In the genomic region with DNA sequence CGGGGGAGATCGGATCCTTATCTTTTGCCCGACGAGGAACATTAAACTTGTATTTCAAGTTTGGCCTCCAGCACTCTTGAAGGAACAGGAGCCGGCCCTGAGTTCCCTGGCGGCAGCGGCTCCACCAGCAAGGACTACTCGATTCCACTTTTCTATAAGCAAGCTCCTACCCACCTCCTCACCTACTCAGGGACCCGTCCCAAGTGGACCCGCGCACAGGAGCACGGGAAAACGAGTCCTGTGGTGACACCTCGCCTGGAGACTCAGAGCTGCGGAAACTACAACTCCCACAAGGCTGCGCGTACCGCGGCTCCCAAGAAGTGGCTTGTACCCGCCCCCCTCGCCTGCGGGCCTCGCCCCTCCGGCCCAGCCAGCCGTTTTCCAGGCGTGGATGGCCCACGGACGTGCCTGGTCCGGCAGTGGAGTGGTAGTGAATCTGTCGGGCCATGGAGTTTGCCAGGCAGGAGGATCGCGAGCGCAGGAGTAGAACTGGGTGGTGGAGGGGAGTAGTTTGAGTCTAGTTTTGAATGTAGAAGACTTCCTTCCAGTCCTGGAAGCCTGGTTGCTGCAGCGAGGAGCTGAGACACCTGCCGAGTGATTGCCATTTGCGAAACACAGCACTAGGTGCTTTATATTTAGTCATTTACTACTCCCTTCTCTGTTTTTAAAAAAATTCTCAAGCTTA, we compare ENCODE assay signal across 8 cellular contexts. TPM values are rescaled to one million over a fixed set of nuclear protein-coding genes. Genes with fewer than 3 reads are reported as not detected.
DNase-seq lines count a peak whose midpoint lies in the region; ATAC-seq, FAIRE-seq and TF ChIP-seq lines count a peak whose summit lies in the region.

ACP6 (minus strand) TSS at position 206 of the 685 bp plus-strand sequence. CDS start 476 bp downstream, outside the sequence.

- H3K27ac ChIP-seq in BLaER1 treated with 17β-estradiol and CSF1 and Interleukin-3, amounts not matched to agents 10 nM and 100 nM = peak within 1 kb of the TSS in 10 of 11 experiments; percentile 9 to 55 (median 41); a peak in 15 of 22 replicates
- peak within 1 kb of the TSS; percentile 77 for H3K27ac ChIP-seq in HepG2 (ENCODE audit: extremely low read length, insufficient read depth, low read length)

- no peak for TF ChIP-seq EP300 in HepG2 (IDR thresholded peaks at IDR 0.05; ENCODE audit: low read depth in 2 of 2, low read length in 2 of 2)
- TF ChIP-seq EP300 in HepG2 (CRISPR knock-in tag; IDR thresholded peaks at IDR 0.05; ENCODE audit: borderline replicate concordance) = no peak

- peak; percentile 89 for ATAC-seq in GM19351 (IDR thresholded peaks at IDR 0.05; ENCODE audit: unreplicated experiment)
- peak; percentile 89 for ATAC-seq in HG03520 (IDR thresholded peaks at IDR 0.05; ENCODE audit: unreplicated experiment)
- peak; percentile 98 for ATAC-seq in HepG2

- peak; percentile 23; the same call in 1 of the 2 replicates for TF ChIP-seq CTCF in HepG2 (CRISPR knock-in tag; IDR thresholded peaks at IDR 0.05)

- H4K20me1 ChIP-seq in BLaER1 treated with 17β-estradiol and CSF1 and Interleukin-3, amounts not matched to agents 10 nM and 100 nM = no peaks in the 10 kb centered on the region
- no peaks in the 10 kb centered on the region for H4K20me1 ChIP-seq in HepG2 (ENCODE audit: insufficient read depth, low read length)

- BruUV-seq in HepG2 (replicated peaks; lab: Mats Ljungman, UMichigan) = TSS peak; percentile 70

- intact Hi-C loops in HepG2 (cut with micrococcal nuclease; ENCODE audit: unreplicated experiment) = no loop called here

- no peaks in the 10 kb centered on the region for H3K27me3 ChIP-seq in BLaER1 treated with 17β-estradiol and CSF1 and Interleukin-3, amounts not matched to agents 10 nM and 100 nM
- H3K27me3 ChIP-seq in HepG2 (ENCODE audit: control insufficient read depth in 1 of 2, insufficient read depth in 2 of 2, low read length in 2 of 2) = no peaks in the 10 kb centered on the region; a peak in 1 of 5 replicates

- TF ChIP-seq RAD21 in HepG2 (CRISPR knock-in tag; IDR thresholded peaks at IDR 0.05) = no peak

- peak within 1 kb of the TSS; percentile 71 to 82 (median 75) for H3K4me3 ChIP-seq in BLaER1 treated with 17β-estradiol and CSF1 and Interleukin-3, amounts not matched to agents 10 nM and 100 nM
- peak within 1 kb of the TSS; percentile 78 to 90 (median 79) for H3K4me3 ChIP-seq in HepG2 (replicated peaks in 1 of 3; ENCODE audit: insufficient read depth in 1 of 3, low read depth in 2 of 3, low read length in 3 of 3)

- 2% methylated on average over 20 of the region's 36 CpGs for WGBS in HepG2 (ENCODE audit: low lambda C conversion rate)

- peaks cover 10 to 25% (median 16%) of the 10 kb centered on the region in 10 experiments; a peak in 19 of 20 replicates for H3K4me1 ChIP-seq in BLaER1 treated with 17β-estradiol and CSF1 and Interleukin-3, amounts not matched to agents 10 nM and 100 nM
- H3K4me1 ChIP-seq in HepG2 (ENCODE audit: insufficient read depth, low read length) = peaks cover 37% of the 10 kb centered on the region

- H3K9me3 ChIP-seq in BLaER1 treated with 17β-estradiol and CSF1 and Interleukin-3, amounts not matched to agents 10 nM and 100 nM (replicated peaks in 1 of 11) = no peaks in the 10 kb centered on the region
- no peaks in the 10 kb centered on the region for H3K9me3 ChIP-seq in HepG2 (ENCODE audit: low read length)

- peak; percentile 72 for FAIRE-seq in HepG2 (lab: Jason Lieb, UNC)

- H3K79me2 ChIP-seq in HepG2 (ENCODE audit: insufficient read depth, low read length) = peaks cover 19% of the 10 kb centered on the region

- CTCF ChIA-PET in HepG2 (lab: Yijun Ruan, JAX; ENCODE audit: low intra/inter-chr PET ratio, low total read pairs) = interaction anchor here (1.1 kb wide), 1 partner anchor 30 kb away, joined by 3 read pairs; no protein-coding TSS in a partner anchor

- in situ Hi-C loops in HepG2 (cut with HindIII; ENCODE audit: extremely low pct_ligation_motif_present, low pct_unique_long_range_greater_than_20kb) = no loop called here

- DNase-seq in NCI-H526 treated with DMSO at 0.1 percent for 48 hours (lab: John Stamatoyannopoulos, UW) = peak; percentile 100
- peak; percentile 85 to 86 for DNase-seq in activated CD4-positive, alpha-beta T cell treated with anti-CD3 and anti-CD28 coated beads, Interleukin-2, amount 50 U/mL, for 4 hours
- DNase-seq in dermis microvascular lymphatic vessel endothelial cell (ENCODE audit: low read depth in 2 of 2) = peak; percentile 78 to 94
- peak; percentile 94 for DNase-seq in HepG2 (ENCODE audit: low spot score)
- peak; percentile 78 to 80 for DNase-seq in stimulated activated CD4-positive, alpha-beta T cell treated with anti-CD3 and anti-CD28 coated beads, Interleukin-2, amount 100 ng/mL, for 48 hours

- POLR2A ChIA-PET in HepG2 (lab: Yijun Ruan, JAX) = interaction anchor here (0.8 to 1.4 kb wide), 6 partner anchors 9 to 129 kb away, joined by 3 to 5 read pairs (median 4); partner anchors contain the start of gene BCL9

- H3K9ac ChIP-seq in BLaER1 treated with 17β-estradiol and CSF1 and Interleukin-3, amounts not matched to agents 10 nM and 100 nM = peak within 1 kb of the TSS; percentile 63 to 80 (median 75)
- H3K9ac ChIP-seq in HepG2 (ENCODE audit: insufficient read depth, low read depth, low read length) = peak within 1 kb of the TSS; percentile 75

- peak within 1 kb of the TSS; percentile 88 to 98 (median 96) for H3K4me2 ChIP-seq in BLaER1 treated with 17β-estradiol and CSF1 and Interleukin-3, amounts not matched to agents 10 nM and 100 nM
- peak within 1 kb of the TSS; percentile 83 for H3K4me2 ChIP-seq in HepG2 (ENCODE audit: low read depth, low read length)

- peak within 1 kb of the TSS; percentile 80 for H2AFZ ChIP-seq in HepG2 (ENCODE audit: low read length)

- peak; percentile 66 to 80 for TF ChIP-seq POLR2A in HepG2 (IDR thresholded peaks at IDR 0.05; ENCODE audit: insufficient read depth in 1 of 2, low read depth in 2 of 2, low read length in 2 of 2)

- no peaks in the 10 kb centered on the region for H3K36me3 ChIP-seq in BLaER1 treated with 17β-estradiol and CSF1 and Interleukin-3, amounts not matched to agents 10 nM and 100 nM
- no peaks in the 10 kb centered on the region for H3K36me3 ChIP-seq in HepG2 (replicated peaks in 1 of 2; ENCODE audit: control insufficient read depth in 1 of 2, insufficient read depth in 2 of 2, low read length in 2 of 2)

TF ChIP-seq in HepG2, 621 proteins besides CTCF, POLR2A, EP300 and RAD21 (continues in another document):
- TF ChIP-seq ZNF558 (CRISPR knock-in tag; IDR thresholded peaks at IDR 0.05; ENCODE audit: borderline replicate concordance) (peak; percentile 82), GMEB1 (CRISPR knock-in tag; IDR thresholded peaks at IDR 0.05; ENCODE audit: borderline replicate concordance) (peak; percentile 67; the same call in 1 of the 2 replicates), U2AF1 (optimal IDR thresholded peaks at IDR 0.05; ENCODE audit: low read depth, low read length) (peak; percentile 81), MXI1 (IDR thresholded peaks at IDR 0.05; ENCODE audit: borderline replicate concordance, low read depth, low read length) (peak; percentile 60; the same call in 1 of the 3 replicates), ZNF143 (CRISPR knock-in tag; IDR thresholded peaks at IDR 0.05) (peak; percentile 98), CHCHD3 (CRISPR knock-in tag; IDR thresholded peaks at IDR 0.05) (no peak), ZNF232 (CRISPR knock-in tag; IDR thresholded peaks at IDR 0.05; ENCODE audit: borderline replicate concordance) (0 out of 2 replicates have a peak, but pooled peaks have one; percentile 48)

RNA-seq across cellular contexts. Expression of gene ACP6, which starts in this region (rescaled TPM):
- 2.4 and 3.5 TPM in 2 replicates for total RNA-seq in dermis microvascular lymphatic vessel endothelial cell
- total RNA-seq in HepG2 (2016; rRNA removed; fragmentation: Illumina TruSeq; extraction: Trizol) = 17.7 and 18.1 TPM in 2 replicates
- 9.9 and 12.2 TPM in 2 replicates for total RNA-seq in HepG2 (2016; cell fraction: cytosol; rRNA removed; fragmentation: Illumina TruSeq; extraction: Trizol; ENCODE audit: low read depth)
- total RNA-seq in HepG2 (2016; cell fraction: insoluble cytoplasmic fraction; rRNA removed; fragmentation: Illumina TruSeq; extraction: Trizol) = 21.9 and 22.7 TPM in 2 replicates
- total RNA-seq in HepG2 (2016; cell fraction: membrane; rRNA removed; fragmentation: Illumina TruSeq; extraction: Trizol) = 14.1 and 17.2 TPM in 2 replicates
- 18.7 and 19.6 TPM in 2 replicates for total RNA-seq in HepG2 (2016; cell fraction: nucleus; rRNA removed; fragmentation: Illumina TruSeq; extraction: Trizol)
- 33.7 and 34.1 TPM in 2 replicates for polyA plus RNA-seq in HepG2 (2011; rRNA removed)
- polyA plus RNA-seq in HepG2 (2011; cell fraction: cytosol; rRNA removed) = 11.9 and 17.2 TPM in 2 replicates
- polyA plus RNA-seq in HepG2 (2011; cell fraction: nucleus; rRNA removed) = 75.7 and 80.3 TPM in 2 replicates
- polyA plus RNA-seq in HepG2 (2012) = 23.3 and 33.1 TPM in 2 replicates
- 8.6 and 11.3 TPM in 2 replicates for polyA plus RNA-seq in HepG2 (2016; cell fraction: cytosol; fragmentation: Illumina TruSeq; extraction: Trizol; ENCODE audit: low read depth)
- 24.4 and 27.9 TPM in 2 replicates for polyA plus RNA-seq in HepG2 (2016; cell fraction: insoluble cytoplasmic fraction; fragmentation: Illumina TruSeq; extraction: Trizol; ENCODE audit: low read depth)
- 14.1 and 17.3 TPM in 2 replicates for polyA plus RNA-seq in HepG2 (2016; cell fraction: membrane; fragmentation: Illumina TruSeq; extraction: Trizol; ENCODE audit: low read depth)
- 43.4 and 47.0 TPM in 2 replicates for polyA plus RNA-seq in HepG2 (2016; cell fraction: nucleus; fragmentation: Illumina TruSeq; extraction: Trizol; ENCODE audit: insufficient read depth, low read depth)
- polyA minus RNA-seq in HepG2 (2011; rRNA and poly(A)+ RNA removed; ENCODE audit: low replicate concordance) = 16.0 and 26.3 TPM in 2 replicates
- 7.3 and 10.7 TPM in 2 replicates for polyA minus RNA-seq in HepG2 (2011; cell fraction: cytosol; rRNA and poly(A)+ RNA removed)
- 43.9 and 53.2 TPM in 2 replicates for polyA minus RNA-seq in HepG2 (2011; cell fraction: nucleus; rRNA and poly(A)+ RNA removed)

Comparison
In these comparisons a context has a peak if more than half of its experiments do, and no peak if none do; other contexts are left out.
1. Peak in every context shown above with its lines: DNase-seq, ATAC-seq, H3K4me3 ChIP-seq and H3K27ac ChIP-seq.